Comparison of ENCODE assay signal across 1 cellular context in the genomic region with DNA sequence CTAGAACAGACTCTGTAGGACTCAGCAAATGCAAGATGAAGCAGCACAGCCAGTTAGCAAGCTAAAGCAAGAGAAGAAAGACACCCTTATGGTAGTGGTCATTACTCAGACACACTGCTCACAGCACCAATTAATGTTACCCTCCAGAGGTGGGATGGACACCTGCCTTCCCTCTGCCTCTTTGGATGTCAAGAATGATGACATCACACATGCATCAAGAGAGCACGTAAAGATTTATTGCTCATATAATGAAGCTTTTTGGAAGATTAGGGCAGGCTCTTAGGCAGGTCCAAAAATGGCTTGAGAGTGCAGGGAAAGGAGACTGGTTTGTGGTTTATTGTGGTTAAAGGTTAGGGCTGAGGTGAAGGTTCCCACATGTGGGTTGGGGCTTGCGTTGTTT.
TF ChIP-seq lines count a peak whose summit lies in the region.

No MANE protein-coding gene starts in this region.

TF ChIP-seq in HepG2, 621 proteins besides CTCF, POLR2A, EP300 and RAD21 (continued from another document):
- TF ChIP-seq, protein P1, sequence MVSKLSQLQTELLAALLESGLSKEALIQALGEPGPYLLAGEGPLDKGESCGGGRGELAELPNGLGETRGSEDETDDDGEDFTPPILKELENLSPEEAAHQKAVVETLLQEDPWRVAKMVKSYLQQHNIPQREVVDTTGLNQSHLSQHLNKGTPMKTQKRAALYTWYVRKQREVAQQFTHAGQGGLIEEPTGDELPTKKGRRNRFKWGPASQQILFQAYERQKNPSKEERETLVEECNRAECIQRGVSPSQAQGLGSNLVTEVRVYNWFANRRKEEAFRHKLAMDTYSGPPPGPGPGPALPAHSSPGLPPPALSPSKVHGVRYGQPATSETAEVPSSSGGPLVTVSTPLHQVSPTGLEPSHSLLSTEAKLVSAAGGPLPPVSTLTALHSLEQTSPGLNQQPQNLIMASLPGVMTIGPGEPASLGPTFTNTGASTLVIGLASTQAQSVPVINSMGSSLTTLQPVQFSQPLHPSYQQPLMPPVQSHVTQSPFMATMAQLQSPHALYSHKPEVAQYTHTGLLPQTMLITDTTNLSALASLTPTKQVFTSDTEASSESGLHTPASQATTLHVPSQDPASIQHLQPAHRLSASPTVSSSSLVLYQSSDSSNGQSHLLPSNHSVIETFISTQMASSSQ (IDR thresholded peaks at IDR 0.05; ENCODE audit: low read depth) = no peak
- TF ChIP-seq, protein P1 (CRISPR knock-in tag; IDR thresholded peaks at IDR 0.05; ENCODE audit: borderline replicate concordance) = no peak
- TF ChIP-seq MTA1 (CRISPR knock-in tag; IDR thresholded peaks at IDR 0.05; ENCODE audit: borderline replicate concordance) = no peak
TF ChIP-seq in HepG2: peak in this region for 2.
